8 cellular contexts compared by ENCODE assay signal in genomic region chr2:241314181-241314932, GRCh38. TPM values are rescaled to one million over a fixed set of nuclear protein-coding genes. Genes with fewer than 3 reads are reported as not detected.
DNase-seq lines count a peak whose midpoint lies in the region; ATAC-seq and TF ChIP-seq lines count a peak whose summit lies in the region.

No MANE protein-coding gene starts in this region.

- H3K27ac Mint-ChIP-seq in MCF 10A (ENCODE audit: low read depth, unreplicated experiment) (peak overlapping the region; percentile 100), memory B cell (peak overlapping the region; percentile 98)

- peaks cover 0 to 6% of the 10 kb centered on the region in 2 donors for H3K4me1 ChIP-seq in uterus

- no peak for TF ChIP-seq CTCF in MCF 10A (IDR thresholded peaks at IDR 0.05; ENCODE audit: unreplicated experiment)
- TF ChIP-seq CTCF in uterus (IDR thresholded peaks at IDR 0.05): no peak
- TF ChIP-seq CTCF in GM13976 (IDR thresholded peaks at IDR 0.05; ENCODE audit: borderline replicate concordance, control extremely low read depth, extremely low read depth, insufficient read depth, missing control alignments): no peak

- no peaks in the 10 kb centered on the region for H3K27me3 Mint-ChIP-seq in MCF 10A (ENCODE audit: insufficient read depth, unreplicated experiment)
- H3K27me3 Mint-ChIP-seq in memory B cell: no peaks in the 10 kb centered on the region

- H3K9me3 Mint-ChIP-seq in MCF 10A (ENCODE audit: unreplicated experiment) (no peaks in the 10 kb centered on the region), memory B cell (no peaks in the 10 kb centered on the region)

- CTCF ChIA-PET in MCF 10A (lab: Yijun Ruan, JAX): interaction anchor here (0.6 to 2.4 kb wide), 8 partner anchors 17 to 806 kb away, joined by 3 to 10 read pairs (median 4); partner anchors contain the start of gene PPP1R7

- DNase-seq in NCI-H446 treated with DMSO at 0.1 percent for 48 hours (lab: John Stamatoyannopoulos, UW) (peak; percentile 23), NCI-H446 (lab: John Stamatoyannopoulos, UW) (no peak), NCI-H2081 (lab: John Stamatoyannopoulos, UW) (peak; percentile 55 to 75), MCF 10A (ENCODE audit: unreplicated experiment) (peak; percentile 59), memory B cell (ENCODE audit: low spot score in 2 of 2) (no peak), uterus (no peak), GM13976 (ENCODE audit: low spot score) (no peak)
- DNase-seq in activated CD8-positive, alpha-beta memory T cell treated with anti-CD3 and anti-CD28 coated beads for 24 hours: no peak

- H3K27me3 ChIP-seq in uterus: no peaks in the 10 kb centered on the region

- in situ Hi-C loops in GM13976 (cut with MboI; ENCODE audit: low sequenced_read_pairs, unreplicated experiment): no loop called here

- no peaks in the 10 kb centered on the region for H3K36me3 ChIP-seq in uterus

- H3K36me3 Mint-ChIP-seq in MCF 10A (ENCODE audit: insufficient read depth, unreplicated experiment) (peaks cover 21% of the 10 kb centered on the region), memory B cell (peaks cover 2% of the 10 kb centered on the region)

- intact Hi-C loops in MCF 10A (cut with micrococcal nuclease) (loop anchor here (2.0 kb wide), 2 partner anchors 22 to 42 kb away; no protein-coding TSS in a partner anchor), uterus (cut with DNase I; ENCODE audit: low total_unique reads) (no loop called here)

- H3K4me1 Mint-ChIP-seq in MCF 10A (ENCODE audit: insufficient read depth, unreplicated experiment) (peaks cover 40% of the 10 kb centered on the region), memory B cell (peaks cover 51% of the 10 kb centered on the region)

- TSS peak; percentile 61 for BruUV-seq in MCF 10A (replicated peaks; lab: Mats Ljungman, UMichigan)

- H3K27ac ChIP-seq in uterus: peak overlapping the region; percentile 98 to 99

- ATAC-seq in memory B cell (ENCODE audit: low read depth): no peak

- TF ChIP-seq POLR2A in uterus (IDR thresholded peaks at IDR 0.05): no peak

- peak overlapping the region; percentile 68 to 82 for H3K4me3 ChIP-seq in uterus

- H3K9me3 ChIP-seq in uterus: no peaks in the 10 kb centered on the region

- H3K4me3 Mint-ChIP-seq in MCF 10A (ENCODE audit: unreplicated experiment) (peak overlapping the region; percentile 98), memory B cell (peak overlapping the region; percentile 99)

- POLR2A ChIA-PET in MCF 10A (lab: Yijun Ruan, JAX): interaction anchor here (0.9 to 13.7 kb wide), 21 partner anchors 8 to 728 kb away, joined by 3 to 263 read pairs (median 5); partner anchors contain the start of genes CAPN10, DTYMK and ING5

RNA-seq across cellular contexts. Expression of gene HDLBP, which starts 1.1 kb away (rescaled TPM):
- total RNA-seq in MCF 10A (2022): 670 and 743 TPM in 2 replicates
- 1,000 to 10,000 TPM in 1 of 4 donors, 100 to 1,000 TPM in 3; 226 to 1,465 (median 466) TPM for total RNA-seq in uterus

RNA-seq across cellular contexts. Expression of gene SEPTIN2, which starts 1.4 kb away (rescaled TPM):
- 254 and 271 TPM in 2 replicates for total RNA-seq in MCF 10A (2022)
- 100 to 1,000 TPM; 135 to 631 (median 268) TPM for total RNA-seq in uterus

RNA-seq across cellular contexts. Expression of gene FARP2, which starts 41.7 kb away (rescaled TPM):
- total RNA-seq in MCF 10A (2022) (31.7 and 32.6 TPM in 2 replicates), uterus (10 to 100 TPM; 20.0 to 92.0 (median 40.6) TPM)

Comparison
In these comparisons a context has a peak if more than half of its experiments do, and no peak if none do; other contexts are left out.
1. DNase-seq: peak in NCI-H446 treated with DMSO at 0.1 percent for 48 hours (single experiment), NCI-H2081 (2 of 2) and MCF 10A (single experiment); none in NCI-H446 (0 of 2), memory B cell (0 of 2), uterus (0 of 2), GM13976 (single experiment) and activated CD8-positive, alpha-beta memory T cell treated with anti-CD3 and anti-CD28 coated beads for 24 hours (single experiment).